In the genomic region with DNA sequence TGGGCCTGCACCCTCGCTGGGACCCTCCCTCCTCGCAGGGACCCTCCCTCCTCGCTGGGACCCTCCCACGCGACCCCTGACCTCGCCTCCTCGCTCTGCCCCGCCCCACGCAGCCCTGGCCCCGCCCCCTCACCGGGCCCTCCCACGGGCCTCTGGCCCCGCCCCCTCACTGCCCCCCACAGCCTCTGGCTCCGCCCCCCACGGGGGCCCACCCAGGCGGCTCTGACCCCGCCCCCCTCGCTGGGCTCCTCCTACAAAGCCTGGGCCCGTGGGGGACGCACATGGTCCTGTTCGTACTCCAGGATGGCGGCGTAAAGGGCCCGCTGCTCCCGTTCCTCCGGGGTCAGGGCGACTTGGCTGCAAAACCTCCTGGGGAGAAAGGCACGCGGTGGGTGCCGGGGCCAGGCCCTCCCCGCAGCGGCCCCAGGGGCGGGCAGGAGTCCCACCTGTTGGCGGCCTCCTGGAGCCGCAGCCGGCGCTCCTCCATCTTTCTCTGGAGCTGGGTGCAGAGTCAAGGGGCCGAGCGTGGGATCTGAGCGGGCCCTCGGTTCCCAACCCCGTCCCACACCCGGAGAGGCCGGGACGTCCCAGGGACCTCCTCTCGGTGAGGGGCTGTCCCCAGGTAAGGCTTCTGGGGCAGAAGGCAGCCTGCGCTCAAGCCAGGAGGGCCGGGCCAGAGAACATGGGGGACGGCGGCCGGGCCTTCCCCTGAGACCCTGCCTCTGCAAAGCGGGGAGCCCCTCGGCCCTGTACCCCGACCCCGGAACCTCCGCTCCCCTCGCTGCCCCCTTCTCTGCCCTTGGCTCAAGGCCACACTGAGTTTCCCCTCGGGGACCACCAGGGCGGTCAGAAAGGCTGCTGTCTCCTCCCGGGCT, we compare ENCODE assay signal across 8 cellular contexts. TPM values are rescaled to one million over a fixed set of nuclear protein-coding genes. Genes with fewer than 3 reads are reported as not detected.
DNase-seq lines count a peak whose midpoint lies in the region; TF ChIP-seq lines count a peak whose summit lies in the region.

No MANE protein-coding gene starts in this region.

- H3K27me3 ChIP-seq in BE2C (no peaks in the 10 kb centered on the region), OCI-LY1 (ENCODE audit: insufficient read depth, low read length) (0 out of 2 replicates have a peak, but pooled peaks cover 5% of the 10 kb centered on the region), rectal smooth muscle tissue (ENCODE audit: control insufficient read depth, insufficient read depth, low read length) (no peaks in the 10 kb centered on the region), sigmoid colon (peaks cover 8 to 30% (median 14%) of the 10 kb centered on the region in 3 donors)

- DNase-seq in BE2C (peak; percentile 88), GM20000 (ENCODE audit: low spot score) (peak; percentile 99), activated T-cell treated with anti-CD3 and anti-CD28 coated beads for 48 hours (ENCODE audit: low read depth) (peak; percentile 62), fibroblast of the aortic adventitia (ENCODE audit: low read depth) (peak; percentile 37), DMS153 treated with DMSO at 0.1 percent for 48 hours (lab: John Stamatoyannopoulos, UW; ENCODE audit: unreplicated experiment) (no peak), sigmoid colon (no peak)

- TF ChIP-seq CTCF in BE2C (IDR thresholded peaks at IDR 0.05; ENCODE audit: low read depth, low read length): no peak
- no peak for TF ChIP-seq CTCF in GM20000 (IDR thresholded peaks at IDR 0.05; ENCODE audit: extremely low read depth, missing control alignments)
- TF ChIP-seq CTCF in OCI-LY1 (IDR thresholded peaks at IDR 0.05; ENCODE audit: low read length): no peak
- no peak for TF ChIP-seq CTCF in fibroblast of the aortic adventitia (IDR thresholded peaks at IDR 0.05; ENCODE audit: insufficient read depth, low read length)
- no peak for TF ChIP-seq CTCF in sigmoid colon (IDR thresholded peaks at IDR 0.05)

- no peak overlapping the region for H2AFZ ChIP-seq in OCI-LY1 (ENCODE audit: low read length)

- H3K27ac ChIP-seq in OCI-LY1 (ENCODE audit: low read depth, low read length, poor library complexity, severe bottlenecking) (no peak overlapping the region), rectal smooth muscle tissue (ENCODE audit: low read depth, low read length) (no peak overlapping the region), sigmoid colon (no peak overlapping the region)

- 2 to 4% methylated on average over 60 of the region's 60 CpGs for WGBS in sigmoid colon, 2 donors

- TF ChIP-seq EP300 in sigmoid colon (IDR thresholded peaks at IDR 0.05): no peak

- no peaks in the 10 kb centered on the region for H4K20me1 ChIP-seq in OCI-LY1 (ENCODE audit: insufficient read depth, low read length)

- peak overlapping the region; percentile 98 for H3K9ac ChIP-seq in OCI-LY1 (ENCODE audit: low read length)
- H3K9ac ChIP-seq in rectal smooth muscle tissue (ENCODE audit: low read length): no peak overlapping the region

- H3K36me3 ChIP-seq in BE2C: no peaks in the 10 kb centered on the region; the same call in 1 of the 2 replicates
- H3K36me3 ChIP-seq in OCI-LY1 (ENCODE audit: insufficient read depth, low read length): peaks cover 26% of the 10 kb centered on the region
- no peaks in the 10 kb centered on the region for H3K36me3 ChIP-seq in rectal smooth muscle tissue (ENCODE audit: control insufficient read depth, insufficient read depth, low read length)
- peaks cover 0 to 3% (median 0%) of the 10 kb centered on the region in 4 donors for H3K36me3 ChIP-seq in sigmoid colon

- intact Hi-C loops in sigmoid colon (cut with DNase I): no loop called here

- H3K9me3 ChIP-seq in BE2C: no peaks in the 10 kb centered on the region
- no peaks in the 10 kb centered on the region for H3K9me3 ChIP-seq in OCI-LY1 (ENCODE audit: low read length)
- H3K9me3 ChIP-seq in sigmoid colon: no peaks in the 10 kb centered on the region

- H3K4me2 ChIP-seq in OCI-LY1 (ENCODE audit: low read length): peak overlapping the region; percentile 87

- no peaks in the 10 kb centered on the region for H3F3A ChIP-seq in OCI-LY1 (ENCODE audit: insufficient read depth, low read length)

- no peaks in the 10 kb centered on the region for H3K9me2 ChIP-seq in OCI-LY1 (ENCODE audit: low read depth, low read length)

- no peak for TF ChIP-seq POLR2A in sigmoid colon (IDR thresholded peaks at IDR 0.05)

- no peaks in the 10 kb centered on the region for H3K79me2 ChIP-seq in OCI-LY1 (ENCODE audit: insufficient read depth, low read length)

- H3K4me3 ChIP-seq in BE2C (ENCODE audit: low read depth, low read length) (peak overlapping the region; percentile 69), OCI-LY1 (ENCODE audit: low read depth, low read length, poor library complexity, severe bottlenecking) (peak overlapping the region; percentile 99), fibroblast of the aortic adventitia (ENCODE audit: low read depth, low read length) (peak overlapping the region; percentile 58), rectal smooth muscle tissue (ENCODE audit: low read length) (peak overlapping the region; percentile 55), sigmoid colon (peak overlapping the region in 2 of 4 donors; percentile 17 to 19)

- H3K4me1 ChIP-seq in BE2C (peaks cover 3% of the 10 kb centered on the region; the same call in 1 of the 2 replicates), OCI-LY1 (ENCODE audit: insufficient read depth, low read length, severe bottlenecking) (peaks cover 8% of the 10 kb centered on the region), rectal smooth muscle tissue (ENCODE audit: control insufficient read depth, insufficient read depth, low read length) (no peaks in the 10 kb centered on the region), sigmoid colon (peaks cover 0 to 15% (median 11%) of the 10 kb centered on the region in 4 donors)

RNA-seq across cellular contexts. Expression of a gene that starts 8.9 kb away (rescaled TPM):
- 26.0 TPM for polyA plus RNA-seq in BE2C (2012; ENCODE audit: insufficient read depth, insufficient read length, low read depth)
- total RNA-seq in fibroblast of the aortic adventitia (ENCODE audit: low replicate concordance) (8.6 and 11.3 TPM in 2 replicates), sigmoid colon (10 to 100 TPM in 1 of 4 donors, 1 to 10 TPM in 3; 3.8 to 10.5 (median 4.0) TPM)
- 10 to 100 TPM in 1 of 3 donors, 1 to 10 TPM in 2; 5.3 to 19.2 (median 8.4) TPM for polyA plus RNA-seq in sigmoid colon

RNA-seq across cellular contexts. Expression of a gene that starts 9.5 kb away (rescaled TPM):
- polyA plus RNA-seq in BE2C (2012; ENCODE audit: insufficient read depth, insufficient read length, low read depth): 73.7 TPM
- total RNA-seq in fibroblast of the aortic adventitia (ENCODE audit: low replicate concordance) (10.4 and 11.4 TPM in 2 replicates), sigmoid colon (10 to 100 TPM; 13.7 to 26.9 (median 18.2) TPM)
- polyA plus RNA-seq in sigmoid colon: 10 to 100 TPM in 1 of 3 donors, 1 to 10 TPM in 2; 7.2 to 32.3 (median 9.9) TPM

RNA-seq across cellular contexts. Expression of a gene that starts 10.3 kb away (rescaled TPM):
- polyA plus RNA-seq in BE2C (2012; ENCODE audit: insufficient read depth, insufficient read length, low read depth): 16.8 TPM
- total RNA-seq in fibroblast of the aortic adventitia (ENCODE audit: low replicate concordance): 10.1 and 22.7 TPM in 2 replicates
- total RNA-seq in sigmoid colon: 10 to 100 TPM in 1 of 4 donors, 1 to 10 TPM in 3; 3.5 to 12.6 (median 6.5) TPM
- polyA plus RNA-seq in sigmoid colon: 10 to 100 TPM; 11.3 to 17.6 (median 12.6) TPM

RNA-seq across cellular contexts. Expression of a gene that starts 25.3 kb away (rescaled TPM):
- 147 TPM for polyA plus RNA-seq in BE2C (2012; ENCODE audit: insufficient read depth, insufficient read length, low read depth)
- total RNA-seq in fibroblast of the aortic adventitia (ENCODE audit: low replicate concordance) (32.9 and 43.0 TPM in 2 replicates), sigmoid colon (10 to 100 TPM; 17.8 to 62.3 (median 35.2) TPM)
- 10 to 100 TPM; 34.0 to 96.0 (median 36.0) TPM for polyA plus RNA-seq in sigmoid colon

RNA-seq across cellular contexts. Expression of a gene that starts 54.2 kb away (rescaled TPM):
- 6.1 TPM for polyA plus RNA-seq in BE2C (2012; ENCODE audit: insufficient read depth, insufficient read length, low read depth)
- total RNA-seq in fibroblast of the aortic adventitia (ENCODE audit: low replicate concordance): 3.6 and 6.1 TPM in 2 replicates
- 1 to 10 TPM; 1.4 to 7.7 (median 5.9) TPM for total RNA-seq in sigmoid colon
- polyA plus RNA-seq in sigmoid colon: 1 to 10 TPM; 2.1 to 6.3 (median 4.2) TPM

Comparison
In these comparisons a context has a peak if more than half of its experiments do, and no peak if none do; other contexts are left out.
1. DNase-seq: peak in BE2C (single experiment), GM20000 (single experiment), activated T-cell treated with anti-CD3 and anti-CD28 coated beads for 48 hours (single experiment) and fibroblast of the aortic adventitia (single experiment); none in DMS153 treated with DMSO at 0.1 percent for 48 hours (single experiment) and sigmoid colon (single experiment).